1 cellular context compared by ENCODE assay signal in the genomic region with DNA sequence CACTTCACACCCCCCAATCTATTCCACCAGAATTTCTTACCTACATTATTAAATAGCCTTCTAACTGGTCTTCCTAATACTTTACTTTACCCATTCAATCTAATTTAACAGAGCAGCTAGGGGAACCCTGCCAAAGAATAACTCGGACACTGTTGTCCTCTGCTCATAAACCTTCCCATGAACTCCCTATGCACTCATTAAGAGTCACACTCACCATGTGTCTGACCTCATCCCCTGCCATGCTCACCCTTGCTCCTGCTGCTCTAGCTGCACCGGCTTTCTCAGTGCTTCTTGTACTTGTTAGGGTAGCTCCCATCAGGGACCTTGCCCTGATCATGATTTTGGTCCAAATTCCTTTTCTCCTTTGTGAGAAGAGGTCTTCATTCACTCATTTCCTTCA.
TF ChIP-seq lines count a peak whose summit lies in the region.

No MANE protein-coding gene starts in this region.

TF ChIP-seq in HepG2, 621 proteins besides CTCF, POLR2A, EP300 and RAD21:
- TF ChIP-seq, protein P1, sequence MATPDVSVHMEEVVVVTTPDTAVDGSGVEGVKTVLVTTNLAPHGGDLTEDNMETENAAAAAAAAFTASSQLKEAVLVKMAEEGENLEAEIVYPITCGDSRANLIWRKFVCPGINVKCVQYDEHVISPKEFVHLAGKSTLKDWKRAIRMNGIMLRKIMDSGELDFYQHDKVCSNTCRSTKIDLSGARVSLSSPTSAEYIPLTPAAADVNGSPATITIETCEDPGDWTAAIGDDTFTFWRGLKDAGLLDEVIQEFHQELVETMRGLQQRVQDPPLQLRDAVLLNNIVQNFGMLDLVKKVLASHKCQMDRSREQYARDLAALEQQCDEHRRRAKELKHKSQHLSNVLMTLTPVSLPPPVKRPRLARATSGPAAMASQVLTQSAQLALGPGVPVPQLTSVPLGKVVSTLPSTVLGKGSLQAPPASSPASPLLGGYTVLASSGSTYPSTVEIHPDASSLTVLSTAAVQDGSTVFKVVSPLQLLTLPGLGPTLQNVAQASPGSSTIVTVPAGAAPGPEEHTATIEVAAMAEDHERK (CRISPR knock-in tag; IDR thresholded peaks at IDR 0.05; ENCODE audit: low read depth): no peak
- no peak for TF ChIP-seq ZFP90 (CRISPR knock-in tag; IDR thresholded peaks at IDR 0.05; ENCODE audit: borderline replicate concordance)
- TF ChIP-seq, protein P2, sequence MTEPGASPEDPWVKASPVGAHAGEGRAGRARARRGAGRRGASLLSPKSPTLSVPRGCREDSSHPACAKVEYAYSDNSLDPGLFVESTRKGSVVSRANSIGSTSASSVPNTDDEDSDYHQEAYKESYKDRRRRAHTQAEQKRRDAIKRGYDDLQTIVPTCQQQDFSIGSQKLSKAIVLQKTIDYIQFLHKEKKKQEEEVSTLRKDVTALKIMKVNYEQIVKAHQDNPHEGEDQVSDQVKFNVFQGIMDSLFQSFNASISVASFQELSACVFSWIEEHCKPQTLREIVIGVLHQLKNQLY (CRISPR knock-in tag; IDR thresholded peaks at IDR 0.05): no peak
- TF ChIP-seq ZNF879 (CRISPR knock-in tag; IDR thresholded peaks at IDR 0.05): no peak
